ENCODE assay signal across 1 cellular context in genomic region chr6:130936933-130937332, GRCh38.
A peak's percentile ranks its signal among the peaks of the same experiment; 100 is the strongest.
TF ChIP-seq lines count a peak whose summit lies in the region.

No MANE protein-coding gene starts in this region.

TF ChIP-seq in HepG2, 621 proteins besides CTCF, POLR2A, EP300 and RAD21 (continues in another document):
- TF ChIP-seq SRSF1 (optimal IDR thresholded peaks at IDR 0.05; ENCODE audit: low read depth, low read length), result no peak
- no peak for TF ChIP-seq GPBP1L1 (CRISPR knock-in tag; IDR thresholded peaks at IDR 0.05)
- TF ChIP-seq ZNF276 (CRISPR knock-in tag; IDR thresholded peaks at IDR 0.05; ENCODE audit: low read depth), result no peak
- TF ChIP-seq JARID2 (CRISPR knock-in tag; IDR thresholded peaks at IDR 0.05; ENCODE audit: insufficient replicate concordance), result no peak
- TF ChIP-seq SMAD1 (CRISPR knock-in tag; IDR thresholded peaks at IDR 0.05; ENCODE audit: borderline replicate concordance, low read depth), result no peak
- no peak for TF ChIP-seq ZFP37 (CRISPR knock-in tag; IDR thresholded peaks at IDR 0.05; ENCODE audit: borderline replicate concordance)
- TF ChIP-seq ZBTB40 (IDR thresholded peaks at IDR 0.05), result no peak
- TF ChIP-seq ZBTB40 (CRISPR knock-in tag; IDR thresholded peaks at IDR 0.05), result no peak
- TF ChIP-seq BATF2 (CRISPR knock-in tag; IDR thresholded peaks at IDR 0.05), result no peak
- no peak for TF ChIP-seq MAZ (IDR thresholded peaks at IDR 0.05; ENCODE audit: borderline replicate concordance, low read depth, low read length)
- no peak for TF ChIP-seq MAZ (CRISPR knock-in tag; IDR thresholded peaks at IDR 0.05; ENCODE audit: low read depth)
- TF ChIP-seq RELA (CRISPR knock-in tag; IDR thresholded peaks at IDR 0.05), result no peak
- no peak for TF ChIP-seq PBX3 (CRISPR knock-in tag; IDR thresholded peaks at IDR 0.05; ENCODE audit: borderline replicate concordance)
- no peak for TF ChIP-seq SMAD9 (CRISPR knock-in tag; IDR thresholded peaks at IDR 0.05)
- TF ChIP-seq ZNF766 (CRISPR knock-in tag; IDR thresholded peaks at IDR 0.05; ENCODE audit: borderline replicate concordance), result no peak
- TF ChIP-seq STAG1 (CRISPR knock-in tag; IDR thresholded peaks at IDR 0.05), result no peak
- TF ChIP-seq ZNF503 (CRISPR knock-in tag; IDR thresholded peaks at IDR 0.05), result no peak
- no peak for TF ChIP-seq ZNF512B (CRISPR knock-in tag; IDR thresholded peaks at IDR 0.05; ENCODE audit: borderline replicate concordance)
- TF ChIP-seq TBL1XR1 (IDR thresholded peaks at IDR 0.05; ENCODE audit: borderline replicate concordance, low read length, partially characterized antibody), result no peak
- no peak for TF ChIP-seq CBX2 (IDR thresholded peaks at IDR 0.05; ENCODE audit: low read depth, low read length)
- TF ChIP-seq CBX2 (CRISPR knock-in tag; IDR thresholded peaks at IDR 0.05; ENCODE audit: low read depth), result no peak
- no peak for TF ChIP-seq SATB2 (CRISPR knock-in tag; IDR thresholded peaks at IDR 0.05)
- no peak for TF ChIP-seq ZNF256 (CRISPR knock-in tag; conservative IDR thresholded peaks at IDR 0.05)
- no peak for TF ChIP-seq RXRB (CRISPR knock-in tag; IDR thresholded peaks at IDR 0.05; ENCODE audit: borderline replicate concordance)
- TF ChIP-seq CHD4 (IDR thresholded peaks at IDR 0.05; ENCODE audit: borderline replicate concordance, low read length), result peak; percentile 9; the same call in 1 of the 2 replicates
- TF ChIP-seq ZNF572 (CRISPR knock-in tag; IDR thresholded peaks at IDR 0.05), result no peak
- TF ChIP-seq CEBPB (IDR thresholded peaks at IDR 0.05; ENCODE audit: borderline replicate concordance, low read depth, low read length), result no peak
- TF ChIP-seq BHLHE40 (IDR thresholded peaks at IDR 0.05; ENCODE audit: low read length), result no peak
- 0 out of 2 replicates have a peak, but pooled peaks have one; percentile 26 for TF ChIP-seq TRIM24 (CRISPR knock-in tag; IDR thresholded peaks at IDR 0.05)
- TF ChIP-seq KDM6A (CRISPR knock-in tag; IDR thresholded peaks at IDR 0.05; ENCODE audit: low read depth), result no peak
- no peak for TF ChIP-seq PRDM4 (CRISPR knock-in tag; IDR thresholded peaks at IDR 0.05; ENCODE audit: borderline replicate concordance)
- TF ChIP-seq ZNF580 (CRISPR knock-in tag; IDR thresholded peaks at IDR 0.05; ENCODE audit: borderline replicate concordance, low read depth), result no peak
- TF ChIP-seq PAF1 (CRISPR knock-in tag; IDR thresholded peaks at IDR 0.05), result no peak
- TF ChIP-seq SMYD3 (CRISPR knock-in tag; IDR thresholded peaks at IDR 0.05), result no peak
- TF ChIP-seq GABPB1 (CRISPR knock-in tag; IDR thresholded peaks at IDR 0.05), result no peak
- TF ChIP-seq TEAD3 (CRISPR knock-in tag; optimal IDR thresholded peaks at IDR 0.05; ENCODE audit: borderline replicate concordance), result peak; percentile 26
- TF ChIP-seq ZSCAN25 (CRISPR knock-in tag; IDR thresholded peaks at IDR 0.05), result no peak
